In genomic region chr2:106537711-106538275, GRCh38 we compare ENCODE assay signal across 1 cellular context.
TF ChIP-seq lines count a peak whose summit lies in the region.

No MANE protein-coding gene starts in this region.

TF ChIP-seq in GM23338, 12 proteins besides CTCF, POLR2A, EP300 and RAD21:
- TF ChIP-seq CREB1 (CRISPR knock-in tag; IDR thresholded peaks at IDR 0.05; ENCODE audit: low read depth), result no peak
- TF ChIP-seq ETS1 (IDR thresholded peaks at IDR 0.05), result no peak
- no peak for TF ChIP-seq NANOG (IDR thresholded peaks at IDR 0.05; ENCODE audit: borderline replicate concordance)
- TF ChIP-seq EZH2 (IDR thresholded peaks at IDR 0.05; ENCODE audit: low read depth, unreplicated experiment), result no peak
- TF ChIP-seq ZNF462 (CRISPR knock-in tag; IDR thresholded peaks at IDR 0.05), result no peak
- no peak for TF ChIP-seq STAT1 (IDR thresholded peaks at IDR 0.05; ENCODE audit: unreplicated experiment)
- TF ChIP-seq EZH2phosphoT487 (IDR thresholded peaks at IDR 0.05; ENCODE audit: unreplicated experiment), result no peak
- no peak for TF ChIP-seq ZNF114 (CRISPR knock-in tag; IDR thresholded peaks at IDR 0.05)
TF ChIP-seq in GM23338: peak in this region for 0.
